Comparison of ENCODE assay signal across 15 cellular contexts in genomic region chr6:125950293-125950692, GRCh38. TPM values are rescaled to one million over a fixed set of nuclear protein-coding genes. Genes with fewer than 3 reads are reported as not detected.
DNase-seq lines count a peak whose midpoint lies in the region; ATAC-seq, FAIRE-seq and TF ChIP-seq lines count a peak whose summit lies in the region.
"Had no signal": no experiment of that assay in that cellular context is flagged by ENCODE, and none has a peak within 500 bp of the region (broad histone marks: within the 10 kb centered on the region; RNA-seq: fewer than 3 reads in every experiment).

No MANE protein-coding gene starts in this region.

- no peak for FAIRE-seq in RCC 7860 (lab: Jason Lieb, UNC)
- FAIRE-seq: frontal cortex, kidney had no signal

- H3K4me2 ChIP-seq in GM23248 (ENCODE audit: unreplicated experiment): no peak overlapping the region

- H3K27me3 Mint-ChIP-seq in T-cell: peaks cover 3 to 11% of the 10 kb centered on the region in 2 donors

- no peak for TF ChIP-seq POLR2A in vagina (IDR thresholded peaks at IDR 0.05)

- H3K9ac ChIP-seq in GM23248: no peak overlapping the region

- no peaks in the 10 kb centered on the region for H3K79me2 ChIP-seq in GM23248 (ENCODE audit: insufficient read depth)

- intact Hi-C loops in sciatic nerve (cut with DNase I): loop anchor here (10.0 kb wide), 1 partner anchor 165 kb away; no protein-coding TSS in a partner anchor
- intact Hi-C loops in vagina (cut with DNase I): no loop called here

- DNase-seq in AG08396 (ENCODE audit: low spot score) (peak; percentile 45), GM23248 (peak; percentile 86), SJCRH30 (peak; percentile 9 to 17), fibroblast of peridontal ligament (ENCODE audit: extremely low read depth) (peak; percentile 76), sciatic nerve (ENCODE audit: low spot score) (no peak), RCC 7860 (ENCODE audit: low spot score) (no peak), vagina (ENCODE audit: extremely low spot score in 2 of 2) (no peak), T-cell (no peak)
- DNase-seq: colonic mucosa, kidney, naive B cell, NCI-H2171 had no signal

- H3K36me3 Mint-ChIP-seq in T-cell: no peaks in the 10 kb centered on the region
- H3K36me3 Mint-ChIP-seq: activated naive CD4-positive, alpha-beta T cell treated with anti-CD3 and anti-CD28 coated beads, Interleukin-2, amount 50 U/mL, for 24 hours; naive B cell had no signal

- no peak overlapping the region for H3K4me3 Mint-ChIP-seq in T-cell
- H3K4me3 Mint-ChIP-seq: activated naive CD4-positive, alpha-beta T cell treated with anti-CD3 and anti-CD28 coated beads, Interleukin-2, amount 50 U/mL, for 24 hours; naive B cell had no signal

- H3K9me3 ChIP-seq in GM23248 (ENCODE audit: low read depth) (no peaks in the 10 kb centered on the region), SJCRH30 (replicated peaks) (no peaks in the 10 kb centered on the region), vagina (no peaks in the 10 kb centered on the region)
- H3K9me3 ChIP-seq: colonic mucosa, right atrium auricular region had no signal

- in situ Hi-C loops in GM23248 (cut with MboI): loop anchor here (5.0 to 10.0 kb wide), 2 partner anchors 163 to 645 kb away; partner anchors contain the start of gene HDDC2

- 56 to 61% methylated on average over 6 of the region's 6 CpGs for WGBS in GM23248 (ENCODE audit: low coverage in 1 of 2, low lambda C conversion rate in 2 of 2, missing lambda C conversion rate in 2 of 2), 2 experiments

- no peak overlapping the region for H3K27ac ChIP-seq in GM23248
- no peak overlapping the region for H3K27ac ChIP-seq in SJCRH30
- no peak overlapping the region for H3K27ac ChIP-seq in vagina
- H3K27ac ChIP-seq: colonic mucosa, right atrium auricular region had no signal

- H3K36me3 ChIP-seq in GM23248 (ENCODE audit: low read depth) (no peaks in the 10 kb centered on the region), SJCRH30 (no peaks in the 10 kb centered on the region), vagina (no peaks in the 10 kb centered on the region)
- H3K36me3 ChIP-seq: colonic mucosa, right atrium auricular region had no signal

- ATAC-seq in sciatic nerve: no peak
- ATAC-seq in T-cell (replicated peaks in 1 of 4): no peak

- H3K4me3 ChIP-seq in GM23248 (no peak overlapping the region), SJCRH30 (no peak overlapping the region), vagina (no peak overlapping the region)
- H3K4me3 ChIP-seq: colonic mucosa, right atrium auricular region had no signal

- H3K4me1 ChIP-seq in GM23248 (ENCODE audit: insufficient read depth) (peaks cover 40% of the 10 kb centered on the region), SJCRH30 (peaks cover 8% of the 10 kb centered on the region; the same call in 1 of the 2 replicates), vagina (peaks cover 20% of the 10 kb centered on the region)
- H3K4me1 ChIP-seq: colonic mucosa had no signal

- CTCF ChIA-PET in T-cell (lab: Charles Lee): no interaction called here

- H3K27me3 ChIP-seq in GM23248 (replicated peaks; ENCODE audit: insufficient read depth) (no peaks in the 10 kb centered on the region), SJCRH30 (no peaks in the 10 kb centered on the region), vagina (no peaks in the 10 kb centered on the region)
- H3K27me3 ChIP-seq: colonic mucosa, right atrium auricular region had no signal

- POLR2A ChIA-PET in T-cell (lab: Charles Lee): interaction anchor here in 1 of 2 donors (1.0 kb wide), 1 partner anchor 20 kb away, joined by 3 read pairs; no protein-coding TSS in a partner anchor

- H3K4me1 Mint-ChIP-seq in T-cell: peaks cover 0 to 3% (median 0%) of the 10 kb centered on the region in 3 donors
- H3K4me1 Mint-ChIP-seq: activated naive CD4-positive, alpha-beta T cell treated with anti-CD3 and anti-CD28 coated beads, Interleukin-2, amount 50 U/mL, for 24 hours; naive B cell had no signal

- H3F3A ChIP-seq in GM23248 (ENCODE audit: insufficient read depth): peaks cover 25% of the 10 kb centered on the region

- H4K20me1 ChIP-seq in GM23248 (ENCODE audit: insufficient read depth): no peaks in the 10 kb centered on the region

- H3K9me2 ChIP-seq in GM23248 (ENCODE audit: insufficient read depth): no peaks in the 10 kb centered on the region

- TF ChIP-seq CTCF in vagina (IDR thresholded peaks at IDR 0.05): no peak

- no peaks in the 10 kb centered on the region for H3K9me3 Mint-ChIP-seq in T-cell
- H3K9me3 Mint-ChIP-seq: activated naive CD4-positive, alpha-beta T cell treated with anti-CD3 and anti-CD28 coated beads, Interleukin-2, amount 50 U/mL, for 24 hours; naive B cell had no signal

- H2AFZ ChIP-seq in GM23248: no peak overlapping the region

- H3K27ac Mint-ChIP-seq in T-cell: no peak overlapping the region
- H3K27ac Mint-ChIP-seq: activated naive CD4-positive, alpha-beta T cell treated with anti-CD3 and anti-CD28 coated beads, Interleukin-2, amount 50 U/mL, for 24 hours had no signal

RNA-seq across cellular contexts. Expression of gene HINT3, which starts 6.3 kb away (rescaled TPM):
- 20.5 and 21.8 TPM in 2 replicates for total RNA-seq in GM23248 (2014; rRNA removed; shearing (Covaris generic))
- polyA plus RNA-seq in GM23248 (2016; fragmentation: Nextera tagmentation; extraction: Ambion mirVana): 7.0 TPM in 2 replicates
- total RNA-seq in SJCRH30 (2014; rRNA removed; shearing (Covaris generic)): 7.9 and 8.8 TPM in 2 replicates
- total RNA-seq in sciatic nerve (25.0 TPM), vagina (18.4 TPM), T-cell (10 to 100 TPM in 3 of 5 donors, 1 to 10 TPM in 2; 8.5 to 11.7 (median 10.5) TPM)

RNA-seq across cellular contexts. Expression of gene TRMT11, which starts 36.0 kb away (rescaled TPM):
- total RNA-seq in GM23248 (2014; rRNA removed; shearing (Covaris generic)): 19.1 and 24.2 TPM in 2 replicates
- 16.0 and 21.0 TPM in 2 replicates for polyA plus RNA-seq in GM23248 (2016; fragmentation: Nextera tagmentation; extraction: Ambion mirVana)
- 29.0 and 30.2 TPM in 2 replicates for total RNA-seq in SJCRH30 (2014; rRNA removed; shearing (Covaris generic))
- total RNA-seq in sciatic nerve (29.2 TPM), vagina (28.0 TPM), T-cell (10 to 100 TPM; 14.2 to 30.3 (median 21.6) TPM)

Comparison
In these comparisons a context has a peak if more than half of its experiments do, and no peak if none do; other contexts are left out.
1. DNase-seq: peak in AG08396 (single experiment), GM23248 (single experiment), SJCRH30 (2 of 2) and fibroblast of peridontal ligament (single experiment); none in sciatic nerve (single experiment), RCC 7860 (single experiment), vagina (0 of 2) and T-cell (0 of 34).